12 cellular contexts compared by ENCODE assay signal in the genomic region with DNA sequence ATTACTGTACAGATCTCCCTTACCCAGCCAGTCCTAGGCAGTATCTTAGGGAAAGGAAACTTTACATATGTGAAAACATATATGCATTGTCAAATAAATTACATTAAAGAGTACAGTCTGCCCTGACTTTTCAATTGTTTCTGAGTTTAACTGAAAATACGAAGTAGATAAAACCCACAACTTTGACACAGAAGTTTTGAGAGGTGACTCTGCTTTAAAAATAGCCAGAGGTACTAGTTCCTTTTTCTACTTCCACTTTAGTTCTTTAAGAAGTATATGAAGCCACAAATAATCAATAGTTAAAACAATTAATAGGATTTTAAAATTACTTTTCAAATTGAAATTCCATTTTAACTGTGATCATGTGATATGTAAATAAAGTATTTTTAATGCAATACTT.
"Had no signal": no experiment of that assay in that cellular context is flagged by ENCODE, and none has a peak within 500 bp of the region (broad histone marks: within the 10 kb centered on the region; RNA-seq: fewer than 3 reads in every experiment).

No MANE protein-coding gene starts in this region.

- H3K4me1 Mint-ChIP-seq: activated CD8-positive, alpha-beta memory T cell treated with anti-CD3 and anti-CD28 coated beads, Interleukin-2, amount 10 ng/mL, durations not matched to agents 7 days and 5 days; naive thymus-derived CD4-positive, alpha-beta T cell had no signal

- H3K4me3 Mint-ChIP-seq: activated CD8-positive, alpha-beta memory T cell treated with anti-CD3 and anti-CD28 coated beads, Interleukin-2, amount 10 ng/mL, durations not matched to agents 7 days and 5 days; activated naive CD8-positive, alpha-beta T cell; activated T-cell treated with anti-CD3 and anti-CD28 coated beads, Interleukin-2, amount 50 U/mL, for 24 hours; naive thymus-derived CD4-positive, alpha-beta T cell had no signal

- H3K36me3 Mint-ChIP-seq: activated CD8-positive, alpha-beta memory T cell treated with anti-CD3 and anti-CD28 coated beads, Interleukin-2, amount 10 ng/mL, durations not matched to agents 7 days and 5 days; activated naive CD8-positive, alpha-beta T cell; naive thymus-derived CD4-positive, alpha-beta T cell had no signal

- DNase-seq: activated CD4-positive, alpha-beta T cell treated with anti-CD3 and anti-CD28 coated beads, Interleukin-2, amount 50 U/mL, for 4 hours; activated CD8-positive, alpha-beta memory T cell treated with anti-CD3 and anti-CD28 coated beads, Interleukin-2, amount 10 ng/mL, durations not matched to agents 7 days and 5 days; activated effector memory CD4-positive, alpha-beta T cell treated with Interleukin-2 at 50 U/mL for 16 hours; activated T-cell treated with anti-CD3 and anti-CD28 coated beads, Interleukin-2, amount 50 U/mL, for 24 hours; esophagus squamous epithelium; foreskin fibroblast; glutamatergic neuron; left colon; naive thymus-derived CD4-positive, alpha-beta T cell; stimulated activated CD4-positive, alpha-beta T cell treated with anti-CD3 and anti-CD28 coated beads, Interleukin-4, amount 100 ng/mL, for 4 hours had no signal

- H3K27ac Mint-ChIP-seq: activated CD8-positive, alpha-beta memory T cell treated with anti-CD3 and anti-CD28 coated beads, Interleukin-2, amount 10 ng/mL, durations not matched to agents 7 days and 5 days; activated naive CD8-positive, alpha-beta T cell; activated T-cell treated with anti-CD3 and anti-CD28 coated beads, Interleukin-2, amount 50 U/mL, for 24 hours; naive thymus-derived CD4-positive, alpha-beta T cell had no signal

- ATAC-seq: activated CD4-positive, CD25-positive, alpha-beta regulatory T cell treated with anti-CD3 and anti-CD28 coated beads, Interleukin-2, amount 50 U/mL, for 24 hours; activated CD8-positive, alpha-beta memory T cell treated with anti-CD3 and anti-CD28 coated beads, Interleukin-2, amount 10 ng/mL, durations not matched to agents 7 days and 5 days; left colon; naive thymus-derived CD4-positive, alpha-beta T cell had no signal

- H3K27me3 Mint-ChIP-seq: activated CD8-positive, alpha-beta memory T cell treated with anti-CD3 and anti-CD28 coated beads, Interleukin-2, amount 10 ng/mL, durations not matched to agents 7 days and 5 days; activated naive CD8-positive, alpha-beta T cell; activated T-cell treated with anti-CD3 and anti-CD28 coated beads, Interleukin-2, amount 50 U/mL, for 24 hours; naive thymus-derived CD4-positive, alpha-beta T cell had no signal
